Comparison of ENCODE assay signal across 11 cellular contexts in genomic region chr2:159091381-159091780, GRCh38.
DNase-seq lines count a peak whose midpoint lies in the region; ATAC-seq and TF ChIP-seq lines count a peak whose summit lies in the region.
"Had no signal": no experiment of that assay in that cellular context is flagged by ENCODE, and none has a peak within 500 bp of the region (broad histone marks: within the 10 kb centered on the region; RNA-seq: fewer than 3 reads in every experiment).

No MANE protein-coding gene starts in this region.

- no peaks in the 10 kb centered on the region for H3K27me3 Mint-ChIP-seq in naive thymus-derived CD4-positive, alpha-beta T cell

- H3K4me1 ChIP-seq in OCI-LY1 (ENCODE audit: insufficient read depth, low read length, severe bottlenecking): peaks cover 60% of the 10 kb centered on the region
- peaks cover 4 to 31% of the 10 kb centered on the region in 2 donors for H3K4me1 ChIP-seq in naive thymus-derived CD4-positive, alpha-beta T cell (ENCODE audit: control insufficient read depth in 2 of 2, insufficient read depth in 2 of 2, low read length in 2 of 2)

- no peak for TF ChIP-seq CTCF in OCI-LY1 (IDR thresholded peaks at IDR 0.05; ENCODE audit: low read length)

- H3K9me3 Mint-ChIP-seq in naive thymus-derived CD4-positive, alpha-beta T cell: peaks cover 0 to 10% (median 6%) of the 10 kb centered on the region in 11 donors

- H3K27me3 ChIP-seq in OCI-LY1 (ENCODE audit: insufficient read depth, low read length): no peaks in the 10 kb centered on the region
- H3K27me3 ChIP-seq in naive thymus-derived CD4-positive, alpha-beta T cell (ENCODE audit: control insufficient read depth in 2 of 2, insufficient read depth in 2 of 2, low read length in 2 of 2): no peaks in the 10 kb centered on the region
- H3K27me3 ChIP-seq: pancreas had no signal

- intact Hi-C loops in naive thymus-derived CD4-positive, alpha-beta T cell (cut with micrococcal nuclease): no loop called here

- DNase-seq in AG20443 (ENCODE audit: low spot score): peak; percentile 49
- peak; percentile 89 for DNase-seq in dermis blood vessel endothelial cell
- no peak for DNase-seq in naive thymus-derived CD4-positive, alpha-beta T cell
- DNase-seq in substantia nigra (lab: John Stamatoyannopoulos, UW): no peak
- no peak for DNase-seq in NCI-H146 treated with DMSO at 0.1 percent for 48 hours (lab: John Stamatoyannopoulos, UW; ENCODE audit: unreplicated experiment)
- DNase-seq in activated effector memory CD4-positive, alpha-beta T cell treated with Interleukin-2 at 50 U/mL for 16 hours: no peak
- DNase-seq in effector CD4-positive, alpha-beta T cell: no peak
- DNase-seq: GDM1, T-helper 9 cell had no signal

- H3K9me3 ChIP-seq in OCI-LY1 (ENCODE audit: low read length): no peaks in the 10 kb centered on the region
- peaks cover 0 to 8% (median 7%) of the 10 kb centered on the region in 3 experiments for H3K9me3 ChIP-seq in naive thymus-derived CD4-positive, alpha-beta T cell (ENCODE audit: control insufficient read depth in 2 of 3, low read length in 3 of 3)
- H3K9me3 ChIP-seq: pancreas had no signal

- H3K36me3 ChIP-seq in OCI-LY1 (ENCODE audit: insufficient read depth, low read length): no peaks in the 10 kb centered on the region
- no peaks in the 10 kb centered on the region for H3K36me3 ChIP-seq in naive thymus-derived CD4-positive, alpha-beta T cell (ENCODE audit: control insufficient read depth in 2 of 3, insufficient read depth in 3 of 3, low read length in 3 of 3)
- H3K36me3 ChIP-seq: pancreas had no signal

- H3K4me3 ChIP-seq in OCI-LY1 (ENCODE audit: low read depth, low read length, poor library complexity, severe bottlenecking): peak overlapping the region; percentile 10
- H3K4me3 ChIP-seq in naive thymus-derived CD4-positive, alpha-beta T cell (ENCODE audit: low read length): no peak overlapping the region
- H3K4me3 ChIP-seq: pancreas had no signal

- no peaks in the 10 kb centered on the region for H3K9me2 ChIP-seq in OCI-LY1 (ENCODE audit: low read depth, low read length)

- no peaks in the 10 kb centered on the region for H3F3A ChIP-seq in OCI-LY1 (ENCODE audit: insufficient read depth, low read length)

- no peak for ATAC-seq in naive thymus-derived CD4-positive, alpha-beta T cell

- H4K20me1 ChIP-seq in OCI-LY1 (ENCODE audit: insufficient read depth, low read length): no peaks in the 10 kb centered on the region

- H3K4me2 ChIP-seq in OCI-LY1 (ENCODE audit: low read length): peak overlapping the region; percentile 49; the same call in 1 of the 2 replicates

- peak overlapping the region; percentile 47; the same call in 1 of the 2 replicates for H3K9ac ChIP-seq in OCI-LY1 (ENCODE audit: low read length)

- peaks cover 29 to 83% (median 70%) of the 10 kb centered on the region in 7 donors for H3K4me1 Mint-ChIP-seq in naive thymus-derived CD4-positive, alpha-beta T cell

- H3K27ac ChIP-seq in OCI-LY1 (ENCODE audit: low read depth, low read length, poor library complexity, severe bottlenecking) (peak overlapping the region; percentile 86), substantia nigra (ENCODE audit: low read depth, low read length, poor library complexity, severe bottlenecking) (no peak overlapping the region)
- peak overlapping the region; percentile 9 for H3K27ac ChIP-seq in naive thymus-derived CD4-positive, alpha-beta T cell (ENCODE audit: low read depth, low read length)

- POLR2A ChIA-PET in naive thymus-derived CD4-positive, alpha-beta T cell (lab: Charles Lee): interaction anchor here (1.2 kb wide), 1 partner anchor 24 kb away, joined by 4 read pairs; no protein-coding TSS in a partner anchor

- H2AFZ ChIP-seq in OCI-LY1 (ENCODE audit: low read length): no peak overlapping the region

- H3K27ac Mint-ChIP-seq in naive thymus-derived CD4-positive, alpha-beta T cell: peak overlapping the region in 8 of 9 donors; percentile 48 to 88 (median 80)

- H3K36me3 Mint-ChIP-seq in naive thymus-derived CD4-positive, alpha-beta T cell: peaks cover under 1 to 8% (median 6%) of the 10 kb centered on the region in 5 donors

- CTCF ChIA-PET in naive thymus-derived CD4-positive, alpha-beta T cell (lab: Charles Lee): interaction anchor here (0.9 to 1.4 kb wide), 4 partner anchors 23 to 197 kb away, joined by 3 to 5 read pairs (median 4); no protein-coding TSS in a partner anchor

- no peaks in the 10 kb centered on the region for H3K79me2 ChIP-seq in OCI-LY1 (ENCODE audit: insufficient read depth, low read length)

- H3K4me3 Mint-ChIP-seq in naive thymus-derived CD4-positive, alpha-beta T cell: peak overlapping the region in 9 of 10 donors; percentile 16 to 86 (median 58)

Comparison
In these comparisons a context has a peak if more than half of its experiments do, and no peak if none do; other contexts are left out.
1. DNase-seq: peak in AG20443 (single experiment) and dermis blood vessel endothelial cell (single experiment); none in naive thymus-derived CD4-positive, alpha-beta T cell (0 of 9), substantia nigra (0 of 49), NCI-H146 treated with DMSO at 0.1 percent for 48 hours (single experiment), activated effector memory CD4-positive, alpha-beta T cell treated with Interleukin-2 at 50 U/mL for 16 hours (single experiment) and effector CD4-positive, alpha-beta T cell (single experiment).